ENCODE assay signal across 8 cellular contexts in genomic region chr15:56243117-56243773, GRCh38. TPM values are rescaled to one million over a fixed set of nuclear protein-coding genes. Genes with fewer than 3 reads are reported as not detected.
A peak's percentile ranks its signal among the peaks of the same experiment; 100 is the strongest.
DNase-seq lines count a peak whose midpoint lies in the region; ATAC-seq, FAIRE-seq and TF ChIP-seq lines count a peak whose summit lies in the region.

No MANE protein-coding gene starts in this region.

- H3K9me3 ChIP-seq in HepG2 (ENCODE audit: low read length): no peaks in the 10 kb centered on the region

- TF ChIP-seq CTCF in WI38 (IDR thresholded peaks at IDR 0.05; ENCODE audit: low read depth, low read length): no peak
- no peak for TF ChIP-seq CTCF in HepG2 (CRISPR knock-in tag; IDR thresholded peaks at IDR 0.05)

- no peaks in the 10 kb centered on the region; the same call in 1 of the 2 replicates for H4K20me1 ChIP-seq in HepG2 (ENCODE audit: insufficient read depth, low read length)

- BruUV-seq in HepG2 (replicated peaks; lab: Mats Ljungman, UMichigan): no TSS peak

- DNase-seq in CD1c-positive myeloid dendritic cell (ENCODE audit: extremely low spot score) (peak; percentile 32), NAMALWA (ENCODE audit: low spot score) (peak; percentile 57), dermis blood vessel endothelial cell (peak; percentile 40), HepG2 (ENCODE audit: low spot score) (no peak), NCI-H2029 treated with DMSO at 0.1 percent for 48 hours (lab: John Stamatoyannopoulos, UW) (no peak)
- DNase-seq in stimulated activated CD4-positive, alpha-beta T cell treated with anti-CD3 and anti-CD28 coated beads, Interleukin-2, amount 100 ng/mL, for 48 hours: peak; percentile 11 to 24

- peak overlapping the region; percentile 74 for H3K9ac ChIP-seq in HepG2 (ENCODE audit: insufficient read depth, low read depth, low read length)

- TF ChIP-seq EP300 in HepG2 (IDR thresholded peaks at IDR 0.05; ENCODE audit: low read depth in 2 of 2, low read length in 2 of 2) (no peak), HepG2 (CRISPR knock-in tag; IDR thresholded peaks at IDR 0.05; ENCODE audit: borderline replicate concordance) (no peak)

- H2AFZ ChIP-seq in HepG2 (ENCODE audit: low read length): no peak overlapping the region

- peak overlapping the region; percentile 86 for H3K4me3 ChIP-seq in WI38 (ENCODE audit: low read depth, low read length)
- H3K4me3 ChIP-seq in HepG2 (replicated peaks in 1 of 3; ENCODE audit: insufficient read depth in 1 of 3, low read depth in 2 of 3, low read length in 3 of 3): peak overlapping the region; percentile 77 to 92 (median 84)

- H3K79me2 ChIP-seq in HepG2 (ENCODE audit: insufficient read depth, low read length): peaks cover 49% of the 10 kb centered on the region

- H3K36me3 ChIP-seq in HepG2 (replicated peaks in 1 of 2; ENCODE audit: control insufficient read depth in 1 of 2, insufficient read depth in 2 of 2, low read length in 2 of 2): peaks cover 0 to 1% of the 10 kb centered on the region in 2 experiments; a peak in 2 of 5 replicates

- POLR2A ChIA-PET in HepG2 (lab: Yijun Ruan, JAX): no interaction called here

- no peak; a peak in 1 of 4 replicates for TF ChIP-seq POLR2A in HepG2 (IDR thresholded peaks at IDR 0.05; ENCODE audit: insufficient read depth in 1 of 2, low read depth in 2 of 2, low read length in 2 of 2)

- no peak for FAIRE-seq in HepG2 (lab: Jason Lieb, UNC)

- no peaks in the 10 kb centered on the region; a peak in 1 of 5 replicates for H3K27me3 ChIP-seq in HepG2 (ENCODE audit: control insufficient read depth in 1 of 2, insufficient read depth in 2 of 2, low read length in 2 of 2)

- in situ Hi-C loops in HepG2 (cut with HindIII; ENCODE audit: extremely low pct_ligation_motif_present, low pct_unique_long_range_greater_than_20kb): no loop called here

- peak overlapping the region; percentile 69 for H3K27ac ChIP-seq in HepG2 (ENCODE audit: extremely low read length, insufficient read depth, low read length)

- CTCF ChIA-PET in HepG2 (lab: Yijun Ruan, JAX; ENCODE audit: low intra/inter-chr PET ratio, low total read pairs): no interaction called here

- peak; percentile 6 for ATAC-seq in GM21619 (IDR thresholded peaks at IDR 0.05; ENCODE audit: unreplicated experiment)
- no peak for ATAC-seq in HepG2

- H3K4me2 ChIP-seq in HepG2 (ENCODE audit: low read depth, low read length): peak overlapping the region; percentile 84

- WGBS in HepG2 (ENCODE audit: low lambda C conversion rate): 2% methylated on average over 13 of the region's 39 CpGs

- H3K4me1 ChIP-seq in HepG2 (ENCODE audit: insufficient read depth, low read length): peaks cover 21% of the 10 kb centered on the region

- no peak for TF ChIP-seq RAD21 in HepG2 (CRISPR knock-in tag; IDR thresholded peaks at IDR 0.05)

- intact Hi-C loops in HepG2 (cut with micrococcal nuclease; ENCODE audit: unreplicated experiment): loop anchor here (5.0 kb wide), 1 partner anchor 56 kb away; no protein-coding TSS in a partner anchor

TF ChIP-seq in HepG2, 621 proteins besides CTCF, POLR2A, EP300 and RAD21 (continues in another document):
- TF ChIP-seq, protein P1, sequence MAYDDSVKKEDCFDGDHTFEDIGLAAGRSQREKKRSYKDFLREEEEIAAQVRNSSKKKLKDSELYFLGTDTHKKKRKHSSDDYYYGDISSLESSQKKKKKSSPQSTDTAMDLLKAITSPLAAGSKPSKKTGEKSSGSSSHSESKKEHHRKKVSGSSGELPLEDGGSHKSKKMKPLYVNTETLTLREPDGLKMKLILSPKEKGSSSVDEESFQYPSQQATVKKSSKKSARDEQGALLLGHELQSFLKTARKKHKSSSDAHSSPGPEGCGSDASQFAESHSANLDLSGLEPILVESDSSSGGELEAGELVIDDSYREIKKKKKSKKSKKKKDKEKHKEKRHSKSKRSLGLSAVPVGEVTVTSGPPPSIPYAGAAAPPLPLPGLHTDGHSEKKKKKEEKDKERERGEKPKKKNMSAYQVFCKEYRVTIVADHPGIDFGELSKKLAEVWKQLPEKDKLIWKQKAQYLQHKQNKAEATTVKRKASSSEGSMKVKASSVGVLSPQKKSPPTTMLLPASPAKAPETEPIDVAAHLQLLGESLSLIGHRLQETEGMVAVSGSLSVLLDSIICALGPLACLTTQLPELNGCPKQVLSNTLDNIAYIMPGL (CRISPR knock-in tag; IDR thresholded peaks at IDR 0.05; ENCODE audit: borderline replicate concordance in 1 of 2, low read depth in 1 of 2): peak in 1 of 2 experiments; percentile 10; a peak in 2 of 4 replicates
- TF ChIP-seq ZNF354B (CRISPR knock-in tag; IDR thresholded peaks at IDR 0.05) (no peak), ZNF281 (CRISPR knock-in tag; IDR thresholded peaks at IDR 0.05; ENCODE audit: borderline replicate concordance) (0 out of 2 replicates have a peak, but pooled peaks have one; percentile 4), PHF8 (CRISPR knock-in tag; IDR thresholded peaks at IDR 0.05) (peak; percentile 49; the same call in 1 of the 2 replicates), MEIS1 (CRISPR knock-in tag; IDR thresholded peaks at IDR 0.05; ENCODE audit: borderline replicate concordance) (0 out of 2 replicates have a peak, but pooled peaks have one; percentile 15), TOPORS (CRISPR knock-in tag; IDR thresholded peaks at IDR 0.05) (0 out of 2 replicates have a peak, but pooled peaks have one; percentile 9), TAF1 (CRISPR knock-in tag; IDR thresholded peaks at IDR 0.05) (peak; percentile 2; the same call in 1 of the 2 replicates), ZFY (CRISPR knock-in tag; IDR thresholded peaks at IDR 0.05) (peak; percentile 10; the same call in 1 of the 2 replicates), SMC3 (IDR thresholded peaks at IDR 0.05; ENCODE audit: low read length) (no peak)
- TF ChIP-seq, protein P2, sequence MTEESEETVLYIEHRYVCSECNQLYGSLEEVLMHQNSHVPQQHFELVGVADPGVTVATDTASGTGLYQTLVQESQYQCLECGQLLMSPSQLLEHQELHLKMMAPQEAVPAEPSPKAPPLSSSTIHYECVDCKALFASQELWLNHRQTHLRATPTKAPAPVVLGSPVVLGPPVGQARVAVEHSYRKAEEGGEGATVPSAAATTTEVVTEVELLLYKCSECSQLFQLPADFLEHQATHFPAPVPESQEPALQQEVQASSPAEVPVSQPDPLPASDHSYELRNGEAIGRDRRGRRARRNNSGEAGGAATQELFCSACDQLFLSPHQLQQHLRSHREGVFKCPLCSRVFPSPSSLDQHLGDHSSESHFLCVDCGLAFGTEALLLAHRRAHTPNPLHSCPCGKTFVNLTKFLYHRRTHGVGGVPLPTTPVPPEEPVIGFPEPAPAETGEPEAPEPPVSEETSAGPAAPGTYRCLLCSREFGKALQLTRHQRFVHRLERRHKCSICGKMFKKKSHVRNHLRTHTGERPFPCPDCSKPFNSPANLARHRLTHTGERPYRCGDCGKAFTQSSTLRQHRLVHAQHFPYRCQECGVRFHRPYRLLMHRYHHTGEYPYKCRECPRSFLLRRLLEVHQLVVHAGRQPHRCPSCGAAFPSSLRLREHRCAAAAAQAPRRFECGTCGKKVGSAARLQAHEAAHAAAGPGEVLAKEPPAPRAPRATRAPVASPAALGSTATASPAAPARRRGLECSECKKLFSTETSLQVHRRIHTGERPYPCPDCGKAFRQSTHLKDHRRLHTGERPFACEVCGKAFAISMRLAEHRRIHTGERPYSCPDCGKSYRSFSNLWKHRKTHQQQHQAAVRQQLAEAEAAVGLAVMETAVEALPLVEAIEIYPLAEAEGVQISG (CRISPR knock-in tag; IDR thresholded peaks at IDR 0.05): peak; percentile 10; the same call in 1 of the 2 replicates

RNA-seq across cellular contexts. Expression of gene RFX7, which starts 0.4 kb away (rescaled TPM):
- 4.4 and 8.5 TPM in 2 replicates for total RNA-seq in dermis blood vessel endothelial cell
- total RNA-seq in HepG2 (2016; rRNA removed; fragmentation: Illumina TruSeq; extraction: Trizol): 8.5 and 13.2 TPM in 2 replicates
- total RNA-seq in HepG2 (2016; cell fraction: cytosol; rRNA removed; fragmentation: Illumina TruSeq; extraction: Trizol; ENCODE audit: low read depth): 0.61 and 0.71 TPM in 2 replicates
- 8.1 and 12.6 TPM in 2 replicates for total RNA-seq in HepG2 (2016; cell fraction: insoluble cytoplasmic fraction; rRNA removed; fragmentation: Illumina TruSeq; extraction: Trizol)
- total RNA-seq in HepG2 (2016; cell fraction: membrane; rRNA removed; fragmentation: Illumina TruSeq; extraction: Trizol): 4.4 and 4.9 TPM in 2 replicates
- total RNA-seq in HepG2 (2016; cell fraction: nucleus; rRNA removed; fragmentation: Illumina TruSeq; extraction: Trizol): 14.1 and 17.4 TPM in 2 replicates
- 9.7 and 10.4 TPM in 2 replicates for polyA plus RNA-seq in HepG2 (2011; rRNA removed)
- 4.1 and 5.6 TPM in 2 replicates for polyA plus RNA-seq in HepG2 (2011; cell fraction: cytosol; rRNA removed)
- 22.7 and 25.1 TPM in 2 replicates for polyA plus RNA-seq in HepG2 (2011; cell fraction: nucleus; rRNA removed)
- polyA plus RNA-seq in HepG2 (2012): 12.4 and 13.6 TPM in 2 replicates
- 0.29 TPM in 2 replicates for polyA plus RNA-seq in HepG2 (2016; cell fraction: cytosol; fragmentation: Illumina TruSeq; extraction: Trizol; ENCODE audit: low read depth)
- polyA plus RNA-seq in HepG2 (2016; cell fraction: insoluble cytoplasmic fraction; fragmentation: Illumina TruSeq; extraction: Trizol; ENCODE audit: low read depth): 12.3 and 13.9 TPM in 2 replicates
- polyA plus RNA-seq in HepG2 (2016; cell fraction: membrane; fragmentation: Illumina TruSeq; extraction: Trizol; ENCODE audit: low read depth): 1.4 and 1.7 TPM in 2 replicates
- 44.5 and 48.9 TPM in 2 replicates for polyA plus RNA-seq in HepG2 (2016; cell fraction: nucleus; fragmentation: Illumina TruSeq; extraction: Trizol; ENCODE audit: insufficient read depth, low read depth)
- 19.3 and 20.3 TPM in 2 replicates for polyA minus RNA-seq in HepG2 (2011; rRNA and poly(A)+ RNA removed; ENCODE audit: low replicate concordance)
- 13.1 and 15.6 TPM in 2 replicates for polyA minus RNA-seq in HepG2 (2011; cell fraction: cytosol; rRNA and poly(A)+ RNA removed)
- polyA minus RNA-seq in HepG2 (2011; cell fraction: nucleus; rRNA and poly(A)+ RNA removed): 22.4 and 24.4 TPM in 2 replicates

Comparison
In these comparisons a context has a peak if more than half of its experiments do, and no peak if none do; other contexts are left out.
1. DNase-seq: peak in CD1c-positive myeloid dendritic cell (single experiment), NAMALWA (single experiment), dermis blood vessel endothelial cell (single experiment) and stimulated activated CD4-positive, alpha-beta T cell treated with anti-CD3 and anti-CD28 coated beads, Interleukin-2, amount 100 ng/mL, for 48 hours (2 of 2); none in HepG2 (single experiment) and NCI-H2029 treated with DMSO at 0.1 percent for 48 hours (single experiment).